In the genomic region with DNA sequence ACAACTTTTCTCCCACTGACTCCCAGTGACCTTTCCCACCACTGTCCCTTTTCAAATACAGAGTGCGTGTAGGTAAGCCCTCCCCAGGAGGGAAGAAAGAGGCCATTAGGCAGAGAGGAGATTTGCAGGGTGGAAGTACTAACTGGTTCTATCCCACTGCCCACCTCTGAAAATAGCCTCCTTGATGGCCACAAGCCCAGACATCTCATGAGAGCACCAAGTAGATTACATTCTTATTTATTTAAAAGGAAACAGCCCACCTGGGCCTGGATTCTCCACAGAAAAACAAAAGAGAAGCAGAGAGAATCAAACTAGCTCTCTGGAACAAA, we compare ENCODE assay signal across 10 cellular contexts.
DNase-seq lines count a peak whose midpoint lies in the region; ATAC-seq, FAIRE-seq and TF ChIP-seq lines count a peak whose summit lies in the region.
"Had no signal": no experiment of that assay in that cellular context is flagged by ENCODE, and none has a peak within 500 bp of the region (broad histone marks: within the 10 kb centered on the region; RNA-seq: fewer than 3 reads in every experiment).

No MANE protein-coding gene starts in this region.

- H3K4me3 ChIP-seq in KMS-11 (IDR thresholded peaks at IDR 0.05; ENCODE audit: insufficient read depth, low read depth, low read length) (no peak overlapping the region), kidney (ENCODE audit: low read length in 2 of 2) (no peak overlapping the region), skeletal muscle tissue (ENCODE audit: low read length in 3 of 3) (no peak overlapping the region)

- peak overlapping the region; percentile 61 for H2AFZ ChIP-seq in KMS-11 (ENCODE audit: low read depth)

- H3K79me2 ChIP-seq in KMS-11 (ENCODE audit: insufficient read depth, low read depth): no peaks in the 10 kb centered on the region

- H3K27me3 Mint-ChIP-seq in activated naive CD8-positive, alpha-beta T cell treated with anti-CD3 and anti-CD28 coated beads for 36 hours: no peaks in the 10 kb centered on the region
- peaks cover 7% of the 10 kb centered on the region for H3K27me3 Mint-ChIP-seq in osteocyte (ENCODE audit: unreplicated experiment)

- H3K27ac ChIP-seq in KMS-11: peak overlapping the region; percentile 51
- H3K27ac ChIP-seq in kidney (ENCODE audit: low read depth in 2 of 2, low read length in 2 of 2): peak overlapping the region; percentile 66 to 72
- peak overlapping the region; percentile 52 for H3K27ac ChIP-seq in skeletal muscle tissue (ENCODE audit: low read depth, low read length)

- H3K4me1 ChIP-seq in KMS-11 (ENCODE audit: low read depth, poor library complexity, severe bottlenecking) (peaks cover 22% of the 10 kb centered on the region), kidney (ENCODE audit: control insufficient read depth in 1 of 2, insufficient read depth in 1 of 2, low read depth in 1 of 2, low read length in 2 of 2) (peaks cover 6 to 14% of the 10 kb centered on the region in 2 donors), skeletal muscle tissue (ENCODE audit: control insufficient read depth in 3 of 3, insufficient read depth in 3 of 3, low read length in 3 of 3) (peaks cover 6 to 11% (median 7%) of the 10 kb centered on the region in 3 donors)

- H3K9me3 Mint-ChIP-seq in activated naive CD8-positive, alpha-beta T cell treated with anti-CD3 and anti-CD28 coated beads for 36 hours: peaks cover 15% of the 10 kb centered on the region
- H3K9me3 Mint-ChIP-seq in osteocyte (ENCODE audit: unreplicated experiment): no peaks in the 10 kb centered on the region
- H3K9me3 Mint-ChIP-seq: dendritic cell treated with granulocyte-macrophage colony-stimulating factor and Interleukin-4, amounts not matched to agents 40 ng/mL and 50 ng/mL, for 4 days had no signal

- no peaks in the 10 kb centered on the region for H3K36me3 ChIP-seq in KMS-11 (ENCODE audit: insufficient read depth)
- H3K36me3 ChIP-seq in kidney (ENCODE audit: control insufficient read depth in 1 of 2, insufficient read depth in 2 of 2, low read length in 2 of 2): no peaks in the 10 kb centered on the region
- H3K36me3 ChIP-seq in skeletal muscle tissue (ENCODE audit: control insufficient read depth in 3 of 3, insufficient read depth in 3 of 3, low read length in 3 of 3): no peaks in the 10 kb centered on the region

- FAIRE-seq in kidney (lab: Jason Lieb, UNC): no peak

- H3K27me3 ChIP-seq in KMS-11 (ENCODE audit: insufficient read depth, low read depth): no peaks in the 10 kb centered on the region
- no peaks in the 10 kb centered on the region for H3K27me3 ChIP-seq in skeletal muscle tissue (ENCODE audit: control insufficient read depth in 3 of 3, insufficient read depth in 3 of 3, low read length in 3 of 3)

- H3K4me2 ChIP-seq in KMS-11: peak overlapping the region; percentile 64

- H3K36me3 Mint-ChIP-seq in activated naive CD8-positive, alpha-beta T cell treated with anti-CD3 and anti-CD28 coated beads for 36 hours: peaks cover 17% of the 10 kb centered on the region
- no peaks in the 10 kb centered on the region for H3K36me3 Mint-ChIP-seq in osteocyte (ENCODE audit: unreplicated experiment)

- H3K27ac Mint-ChIP-seq in activated naive CD8-positive, alpha-beta T cell treated with anti-CD3 and anti-CD28 coated beads for 36 hours: peak overlapping the region; percentile 72
- no peak overlapping the region for H3K27ac Mint-ChIP-seq in osteocyte (ENCODE audit: unreplicated experiment)
- H3K27ac Mint-ChIP-seq: dendritic cell treated with granulocyte-macrophage colony-stimulating factor and Interleukin-4, amounts not matched to agents 40 ng/mL and 50 ng/mL, for 4 days had no signal

- no peak overlapping the region for H3K4me3 Mint-ChIP-seq in activated naive CD8-positive, alpha-beta T cell treated with anti-CD3 and anti-CD28 coated beads for 36 hours
- no peak overlapping the region for H3K4me3 Mint-ChIP-seq in osteocyte (ENCODE audit: unreplicated experiment)
- H3K4me3 Mint-ChIP-seq: dendritic cell treated with granulocyte-macrophage colony-stimulating factor and Interleukin-4, amounts not matched to agents 40 ng/mL and 50 ng/mL, for 4 days had no signal

- H3K4me1 Mint-ChIP-seq in activated naive CD8-positive, alpha-beta T cell treated with anti-CD3 and anti-CD28 coated beads for 36 hours: peaks cover 39% of the 10 kb centered on the region
- peaks cover 2% of the 10 kb centered on the region for H3K4me1 Mint-ChIP-seq in osteocyte (ENCODE audit: unreplicated experiment)

- H3K9me3 ChIP-seq in kidney (ENCODE audit: control insufficient read depth in 1 of 2, low read length in 2 of 2) (no peaks in the 10 kb centered on the region), skeletal muscle tissue (ENCODE audit: control insufficient read depth in 3 of 3, low read length in 3 of 3) (no peaks in the 10 kb centered on the region)

- no peak overlapping the region for H3K9ac ChIP-seq in KMS-11
- no peak overlapping the region for H3K9ac ChIP-seq in kidney (ENCODE audit: low read length in 2 of 2)
- H3K9ac ChIP-seq in skeletal muscle tissue (ENCODE audit: low read depth in 1 of 3, low read length in 3 of 3): no peak overlapping the region

- no peak for DNase-seq in activated naive CD8-positive, alpha-beta T cell treated with anti-CD3 and anti-CD28 coated beads for 36 hours
- no peak for DNase-seq in kidney
- no peak for DNase-seq in effector CD4-positive, alpha-beta T cell
- no peak for DNase-seq in osteocyte (ENCODE audit: extremely low spot score, unreplicated experiment)
- DNase-seq: NCI-H524 treated with DMSO at 0.1 percent for 48 hours had no signal

- intact Hi-C loops in kidney (cut with DNase I): no loop called here

- ATAC-seq in HG03442 (IDR thresholded peaks at IDR 0.05; ENCODE audit: unreplicated experiment): no peak
- no peak for ATAC-seq in GM18907 (IDR thresholded peaks at IDR 0.05; ENCODE audit: unreplicated experiment)

- TF ChIP-seq CTCF in KMS-11 (conservative IDR thresholded peaks at IDR 0.05; ENCODE audit: low read depth, low read length) (no peak), kidney (IDR thresholded peaks at IDR 0.05; ENCODE audit: borderline replicate concordance, extremely low read depth, insufficient read depth) (no peak), osteocyte (IDR thresholded peaks at IDR 0.05) (no peak)

- no peaks in the 10 kb centered on the region for H4K20me1 ChIP-seq in KMS-11 (ENCODE audit: insufficient read depth)
